1 cellular context compared by ENCODE assay signal in genomic region chr4:117085185-117085701, GRCh38.
TF ChIP-seq lines count a peak whose summit lies in the region.

TSS of gene TRAM1L1 (minus strand) at chr4:117085576. CDS start at chr4:117085393, 183 bp downstream.

TF ChIP-seq in H1, 55 proteins besides CTCF, POLR2A, EP300 and RAD21 (continued from another document):
- peak; percentile 52 for TF ChIP-seq MAX (IDR thresholded peaks at IDR 0.05)
- no peak for TF ChIP-seq EGR1 (IDR thresholded peaks at IDR 0.05; ENCODE audit: borderline replicate concordance, low read depth, low read length)
- TF ChIP-seq KDM1A (IDR thresholded peaks at IDR 0.05; ENCODE audit: borderline replicate concordance, low read length), result no peak; the same call in 1 of the 2 replicates
- no peak for TF ChIP-seq RNF2 (IDR thresholded peaks at IDR 0.05; ENCODE audit: borderline replicate concordance, low read depth, low read length, missing control alignments, poor library complexity, severe bottlenecking)
- TF ChIP-seq BCL11A (IDR thresholded peaks at IDR 0.05; ENCODE audit: low read depth in 2 of 2, low read length in 2 of 2), result no peak
- TF ChIP-seq CHD2 (IDR thresholded peaks at IDR 0.05; ENCODE audit: low read length), result no peak
- TF ChIP-seq RBBP5 (IDR thresholded peaks at IDR 0.05; ENCODE audit: borderline replicate concordance, low read depth, low read length), result no peak
- TF ChIP-seq CHD7 (IDR thresholded peaks at IDR 0.05; ENCODE audit: insufficient replicate concordance, low read length), result no peak
- TF ChIP-seq E2F6 (IDR thresholded peaks at IDR 0.05), result peak; percentile 72; the same call in 1 of the 2 replicates
- TF ChIP-seq HDAC2 (IDR thresholded peaks at IDR 0.05; ENCODE audit: borderline replicate concordance in 1 of 2, low read depth in 2 of 2, low read length in 2 of 2), result peak in 1 of 2 experiments; percentile 49; a peak in 1 of 4 replicates
- TF ChIP-seq POU5F1 (IDR thresholded peaks at IDR 0.05; ENCODE audit: low read depth, low read length), result no peak
- 0 out of 2 replicates have a peak, but pooled peaks have one; percentile 21 for TF ChIP-seq ATF3 (IDR thresholded peaks at IDR 0.05; ENCODE audit: insufficient read depth, low read depth, low read length)
- TF ChIP-seq FOSL1 (IDR thresholded peaks at IDR 0.05; ENCODE audit: insufficient read depth, low read depth, low read length), result no peak
- peak; percentile 44; the same call in 1 of the 2 replicates for TF ChIP-seq TAF1 (IDR thresholded peaks at IDR 0.05; ENCODE audit: low read depth, low read length)
- no peak for TF ChIP-seq CEBPB (IDR thresholded peaks at IDR 0.05; ENCODE audit: low read depth, low read length)
- peak; percentile 78 for TF ChIP-seq SRF (IDR thresholded peaks at IDR 0.05; ENCODE audit: low read depth, low read length)
- no peak; the same call in 1 of the 2 replicates for TF ChIP-seq BACH1 (IDR thresholded peaks at IDR 0.05; ENCODE audit: low read length)
- no peak for TF ChIP-seq SAP30 (IDR thresholded peaks at IDR 0.05; ENCODE audit: insufficient read depth, insufficient replicate concordance, low read length)
- TF ChIP-seq NANOG (IDR thresholded peaks at IDR 0.05; ENCODE audit: insufficient read depth, low read depth, low read length, poor library complexity, severe bottlenecking), result no peak
- TF ChIP-seq ATF2 (IDR thresholded peaks at IDR 0.05; ENCODE audit: low read length), result no peak
- TF ChIP-seq RFX5 (IDR thresholded peaks at IDR 0.05; ENCODE audit: borderline replicate concordance, low read depth, low read length), result no peak
- TF ChIP-seq GTF2F1 (IDR thresholded peaks at IDR 0.05; ENCODE audit: borderline replicate concordance, low read depth, low read length), result no peak
- peak; percentile 79 for TF ChIP-seq NRF1 (IDR thresholded peaks at IDR 0.05; ENCODE audit: low read depth, low read length)
- no peak for TF ChIP-seq SIRT6 (IDR thresholded peaks at IDR 0.05; ENCODE audit: low read length)
- no peak for TF ChIP-seq SUZ12 (IDR thresholded peaks at IDR 0.05; ENCODE audit: low read length)
- no peak for TF ChIP-seq CREB1 (IDR thresholded peaks at IDR 0.05)
- 0 out of 2 replicates have a peak, but pooled peaks have one; percentile 34 for TF ChIP-seq PHF8 (conservative IDR thresholded peaks at IDR 0.05; ENCODE audit: low read depth, low read length)
- TF ChIP-seq JUND (IDR thresholded peaks at IDR 0.05; ENCODE audit: low read length), result 0 out of 2 replicates have a peak, but pooled peaks have one; percentile 26
- 0 out of 2 replicates have a peak, but pooled peaks have one; percentile 7 for TF ChIP-seq TEAD4 (IDR thresholded peaks at IDR 0.05; ENCODE audit: low read depth, low read length)
- TF ChIP-seq TCF12 (IDR thresholded peaks at IDR 0.05; ENCODE audit: low read depth, low read length), result no peak
- no peak for TF ChIP-seq USF2 (IDR thresholded peaks at IDR 0.05; ENCODE audit: low read length)
